Comparison of ENCODE assay signal across 17 cellular contexts in genomic region chr5:179829732-179830435, GRCh38. TPM values are rescaled to one million over a fixed set of nuclear protein-coding genes. Genes with fewer than 3 reads are reported as not detected.
DNase-seq lines count a peak whose midpoint lies in the region; ATAC-seq and TF ChIP-seq lines count a peak whose summit lies in the region.
"Had no signal": no experiment of that assay in that cellular context is flagged by ENCODE, and none has a peak within 500 bp of the region (broad histone marks: within the 10 kb centered on the region; RNA-seq: fewer than 3 reads in every experiment).

No MANE protein-coding gene starts in this region.

- peaks cover 9% of the 10 kb centered on the region for H3K4me1 Mint-ChIP-seq in activated CD4-positive, alpha-beta T cell treated with anti-CD3 and anti-CD28 coated beads, Interleukin-2, amount 10 ng/mL, durations not matched to agents 7 days and 5 days
- H3K4me1 Mint-ChIP-seq in osteocyte (ENCODE audit: unreplicated experiment): peaks cover 18% of the 10 kb centered on the region
- H3K4me1 Mint-ChIP-seq: nephron had no signal

- ATAC-seq in GM21447 (IDR thresholded peaks at IDR 0.05; ENCODE audit: unreplicated experiment): no peak
- no peak for ATAC-seq in GM21825 (IDR thresholded peaks at IDR 0.05; ENCODE audit: unreplicated experiment)
- ATAC-seq: activated CD8-positive, alpha-beta memory T cell treated with anti-CD3 and anti-CD28 coated beads, Interleukin-2, amount 10 ng/mL, durations not matched to agents 7 days and 5 days had no signal

- no peaks in the 10 kb centered on the region for H3K27me3 Mint-ChIP-seq in activated CD4-positive, alpha-beta T cell treated with anti-CD3 and anti-CD28 coated beads, Interleukin-2, amount 10 ng/mL, durations not matched to agents 7 days and 5 days
- no peaks in the 10 kb centered on the region for H3K27me3 Mint-ChIP-seq in osteocyte (ENCODE audit: unreplicated experiment)
- H3K27me3 Mint-ChIP-seq: activated CD8-positive, alpha-beta memory T cell treated with anti-CD3 and anti-CD28 coated beads, Interleukin-2, amount 10 ng/mL, durations not matched to agents 7 days and 5 days had no signal

- TF ChIP-seq POLR2A in GM19193 (IDR thresholded peaks at IDR 0.05; ENCODE audit: extremely low read depth, insufficient read depth, insufficient read length): peak; percentile 33

- TF ChIP-seq CTCF in choroid plexus epithelial cell (conservative IDR thresholded peaks at IDR 0.05; ENCODE audit: low read depth, low read length): no peak
- no peak for TF ChIP-seq CTCF in osteocyte (IDR thresholded peaks at IDR 0.05)

- peaks cover 66% of the 10 kb centered on the region for H3K36me3 Mint-ChIP-seq in activated CD4-positive, alpha-beta T cell treated with anti-CD3 and anti-CD28 coated beads, Interleukin-2, amount 10 ng/mL, durations not matched to agents 7 days and 5 days (ENCODE audit: low read depth)
- peaks cover 74% of the 10 kb centered on the region for H3K36me3 Mint-ChIP-seq in osteocyte (ENCODE audit: unreplicated experiment)

- H3K4me3 Mint-ChIP-seq in activated CD4-positive, alpha-beta T cell treated with anti-CD3 and anti-CD28 coated beads, Interleukin-2, amount 10 ng/mL, durations not matched to agents 7 days and 5 days: no peak overlapping the region
- no peak overlapping the region for H3K4me3 Mint-ChIP-seq in osteocyte (ENCODE audit: unreplicated experiment)
- H3K4me3 Mint-ChIP-seq: activated CD8-positive, alpha-beta memory T cell treated with anti-CD3 and anti-CD28 coated beads, Interleukin-2, amount 10 ng/mL, durations not matched to agents 7 days and 5 days; HFFc6; nephron had no signal

- POLR2A ChIA-PET in activated CD4-positive, alpha-beta T cell treated with anti-CD3 and anti-CD28 coated beads, Interleukin-2, amount 10 ng/mL, durations not matched to agents 7 days and 5 days (lab: Charles Lee): no interaction called here

- H3K27ac Mint-ChIP-seq in activated CD4-positive, alpha-beta T cell treated with anti-CD3 and anti-CD28 coated beads, Interleukin-2, amount 10 ng/mL, durations not matched to agents 7 days and 5 days: peak overlapping the region; percentile 38
- peak overlapping the region; percentile 3 for H3K27ac Mint-ChIP-seq in osteocyte (ENCODE audit: unreplicated experiment)
- H3K27ac Mint-ChIP-seq: activated CD8-positive, alpha-beta memory T cell treated with anti-CD3 and anti-CD28 coated beads, Interleukin-2, amount 10 ng/mL, durations not matched to agents 7 days and 5 days had no signal

- no peak for DNase-seq in activated CD4-positive, alpha-beta T cell treated with anti-CD3 and anti-CD28 coated beads, Interleukin-2, amount 10 ng/mL, durations not matched to agents 7 days and 5 days
- no peak for DNase-seq in activated CD4-positive, alpha-beta T cell treated with anti-CD3 and anti-CD28 coated beads, Interleukin-2, amount 50 U/mL, for 48 hours
- DNase-seq in choroid plexus epithelial cell (ENCODE audit: low read depth) (peak; percentile 23), osteocyte (ENCODE audit: extremely low spot score, unreplicated experiment) (no peak), mesenteric fat pad (ENCODE audit: low spot score) (no peak)
- DNase-seq: activated CD8-positive, alpha-beta memory T cell treated with anti-CD3 and anti-CD28 coated beads, Interleukin-2, amount 10 ng/mL, durations not matched to agents 7 days and 5 days; activated gamma-delta T cell treated with Interleukin-2 at 50 U/mL for 16 hours; HFFc6; MM.1S; NCI-H1694 treated with DMSO at 0.1 percent for 48 hours; spleen; stimulated activated naive CD4-positive, alpha-beta T cell had no signal

- CTCF ChIA-PET in activated CD4-positive, alpha-beta T cell treated with anti-CD3 and anti-CD28 coated beads, Interleukin-2, amount 10 ng/mL, durations not matched to agents 7 days and 5 days (lab: Charles Lee): no interaction called here

- no peak overlapping the region for H3K4me3 ChIP-seq in choroid plexus epithelial cell (ENCODE audit: low read depth, low read length)
- H3K4me3 ChIP-seq: spleen had no signal

- H3K9me3 Mint-ChIP-seq in activated CD4-positive, alpha-beta T cell treated with anti-CD3 and anti-CD28 coated beads, Interleukin-2, amount 10 ng/mL, durations not matched to agents 7 days and 5 days: no peaks in the 10 kb centered on the region
- H3K9me3 Mint-ChIP-seq in osteocyte (ENCODE audit: unreplicated experiment): no peaks in the 10 kb centered on the region

RNA-seq across cellular contexts. Expression of gene SQSTM1, which starts 9.2 kb away (rescaled TPM):
- total RNA-seq in activated CD4-positive, alpha-beta T cell treated with anti-CD3 and anti-CD28 coated beads, Interleukin-2, amount 10 ng/mL, durations not matched to agents 7 days and 5 days: 10 to 100 TPM; 79.6 to 93.0 TPM
- total RNA-seq in osteocyte: 447 and 458 TPM in 2 replicates
- total RNA-seq in mesenteric fat pad: 600 TPM

RNA-seq across cellular contexts. Expression of gene MGAT4B, which starts 23.2 kb away (rescaled TPM):
- 10 to 100 TPM; 86.2 to 87.7 TPM for total RNA-seq in activated CD4-positive, alpha-beta T cell treated with anti-CD3 and anti-CD28 coated beads, Interleukin-2, amount 10 ng/mL, durations not matched to agents 7 days and 5 days
- 185 and 198 TPM in 2 replicates for total RNA-seq in osteocyte
- total RNA-seq in mesenteric fat pad: 87.6 TPM

RNA-seq across cellular contexts. Expression of gene MRNIP, which starts 28.7 kb away (rescaled TPM):
- total RNA-seq in activated CD4-positive, alpha-beta T cell treated with anti-CD3 and anti-CD28 coated beads, Interleukin-2, amount 10 ng/mL, durations not matched to agents 7 days and 5 days: 10 to 100 TPM; 11.7 to 16.8 TPM
- total RNA-seq in osteocyte: 25.8 and 27.6 TPM in 2 replicates
- 17.3 TPM for total RNA-seq in mesenteric fat pad

RNA-seq across cellular contexts. Expression of gene LTC4S, which starts 36.1 kb away (rescaled TPM):
- 1 to 10 TPM; 1.4 to 2.5 TPM for total RNA-seq in activated CD4-positive, alpha-beta T cell treated with anti-CD3 and anti-CD28 coated beads, Interleukin-2, amount 10 ng/mL, durations not matched to agents 7 days and 5 days
- total RNA-seq in osteocyte (1.1 and 2.4 TPM in 2 replicates), mesenteric fat pad (9.6 TPM)
- total RNA-seq: glomerular endothelial cell, HFFc6 had no signal
